8 cellular contexts compared by ENCODE assay signal in the genomic region with DNA sequence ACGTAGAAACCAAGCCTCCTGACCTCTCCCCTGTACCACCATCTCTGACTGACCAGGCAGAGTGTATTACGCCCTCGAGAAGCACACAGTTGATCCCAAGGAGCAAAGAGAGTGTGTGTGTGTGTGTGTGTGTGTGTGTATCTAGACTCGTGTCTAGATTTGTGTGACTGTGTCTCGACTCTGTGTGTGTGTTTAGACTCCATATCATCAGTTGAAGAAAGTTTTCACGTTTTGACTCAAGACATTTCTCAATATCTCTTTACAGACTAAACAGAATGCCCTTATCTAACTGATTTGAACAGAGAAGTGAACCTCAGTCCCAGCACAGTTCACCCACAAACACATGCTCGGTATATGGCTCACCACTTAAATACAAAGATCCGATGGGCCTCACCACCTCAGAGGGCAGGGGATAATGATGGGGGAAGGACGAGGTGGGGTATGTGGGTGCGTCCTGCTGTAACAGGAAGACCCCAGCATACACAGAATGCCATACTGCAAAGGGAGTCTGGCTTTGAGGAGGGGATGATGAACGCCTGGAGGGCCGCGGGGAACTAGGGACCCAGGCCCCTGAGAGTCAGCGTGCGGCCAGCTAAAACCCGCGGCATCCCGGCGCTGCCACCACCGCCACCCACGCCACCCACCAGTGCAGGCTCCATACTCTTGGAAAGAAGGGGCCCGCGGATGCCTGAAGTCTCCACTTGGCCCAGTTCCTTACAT. TPM values are rescaled to one million over a fixed set of nuclear protein-coding genes. Genes with fewer than 3 reads are reported as not detected.
DNase-seq lines count a peak whose midpoint lies in the region; FAIRE-seq and TF ChIP-seq lines count a peak whose summit lies in the region.

No MANE protein-coding gene starts in this region.

- peak; percentile 54 for DNase-seq in NCI-H510A treated with DMSO at 0.1 percent for 48 hours (lab: John Stamatoyannopoulos, UW)
- no peak for DNase-seq in NCI-H510A (lab: John Stamatoyannopoulos, UW)
- peak; percentile 18 for DNase-seq in HCEC 1CT
- DNase-seq in NCI-H82 treated with DMSO at 0.1 percent for 48 hours (lab: John Stamatoyannopoulos, UW; ENCODE audit: unreplicated experiment), result peak; percentile 1
- peak; percentile 54 for DNase-seq in astrocyte of the hippocampus (ENCODE audit: low read depth, low spot score)
- no peak for DNase-seq in keratinocyte (ENCODE audit: low read depth, low spot score)
- peak; percentile 31 to 44 for DNase-seq in stimulated activated CD4-positive, alpha-beta T cell treated with anti-CD3 and anti-CD28 coated beads, Interleukin-2, amount 100 ng/mL, for 24 hours
- no peak for DNase-seq in mucosa of gallbladder (ENCODE audit: low spot score)

- H2AFZ ChIP-seq in keratinocyte (ENCODE audit: control insufficient read depth, low read length), result peak overlapping the region; percentile 90

- peaks cover 2% of the 10 kb centered on the region for H3K9me3 ChIP-seq in keratinocyte (ENCODE audit: control insufficient read depth, low read depth, low read length)

- TF ChIP-seq CTCF in keratinocyte (optimal IDR thresholded peaks at IDR 0.05 in 1 of 3, IDR thresholded peaks at IDR 0.05 in 1 of 3, conservative IDR thresholded peaks at IDR 0.05 in 1 of 3; ENCODE audit: extremely low read depth in 1 of 3, insufficient read depth in 2 of 3, low read length in 3 of 3), result no peak

- H4K20me1 ChIP-seq in keratinocyte (ENCODE audit: control insufficient read depth, extremely low read depth, insufficient read depth, low read length), result no peaks in the 10 kb centered on the region

- peak overlapping the region; percentile 98 for H3K4me2 ChIP-seq in keratinocyte (ENCODE audit: control insufficient read depth, extremely low read depth, insufficient read depth, low read depth, low read length)

- dilution Hi-C loops in keratinocyte (cut with MboI; ENCODE audit: extremely low pct_ligation_motif_present, low sequenced_read_pairs), result no loop called here

- peaks cover 5 to 15% of the 10 kb centered on the region in 2 experiments for H3K36me3 ChIP-seq in keratinocyte (ENCODE audit: control insufficient read depth in 2 of 2, extremely low read depth in 1 of 2, insufficient read depth in 2 of 2, low read length in 2 of 2)

- H3K9ac ChIP-seq in keratinocyte (ENCODE audit: control insufficient read depth, extremely low read depth, insufficient read depth, low read length), result peak overlapping the region; percentile 73

- no peaks in the 10 kb centered on the region for H3K27me3 ChIP-seq in keratinocyte (ENCODE audit: control insufficient read depth, extremely low read depth, insufficient read depth, low read length)

- peak; percentile 20 for FAIRE-seq in keratinocyte (lab: Jason Lieb, UNC)

- peak overlapping the region; percentile 62 to 94 (median 89) for H3K4me3 ChIP-seq in keratinocyte (ENCODE audit: control insufficient read depth in 2 of 3, extremely low read depth in 1 of 3, insufficient read depth in 2 of 3, low read depth in 1 of 3, low read length in 3 of 3)

- no peaks in the 10 kb centered on the region for H3K9me1 ChIP-seq in keratinocyte (ENCODE audit: control insufficient read depth, extremely low read depth, insufficient read depth, low read length)

- peak overlapping the region; percentile 66 for H3K27ac ChIP-seq in keratinocyte (ENCODE audit: control insufficient read depth, insufficient read depth, low read length)

- peaks cover 14% of the 10 kb centered on the region for H3K4me1 ChIP-seq in keratinocyte (ENCODE audit: control insufficient read depth, extremely low read depth, insufficient read depth, low read length)

- peaks cover 32% of the 10 kb centered on the region for H3K79me2 ChIP-seq in keratinocyte (ENCODE audit: control insufficient read depth, insufficient read depth, low read length)

RNA-seq across cellular contexts. Expression of gene ALDH18A1, which starts 0.8 kb away (rescaled TPM):
- 51.0 to 67.3 TPM (median 53.4 TPM) in 3 replicates for polyA plus RNA-seq in keratinocyte
- 37.9 TPM for polyA plus RNA-seq in keratinocyte (2011; ENCODE audit: low read depth)
- 25.5 and 43.8 TPM in 2 replicates for polyA plus RNA-seq in keratinocyte (2011; cell fraction: cytosol; rRNA removed)
- polyA plus RNA-seq in keratinocyte (2011; cell fraction: nucleus; rRNA removed), result 97.8 and 119 TPM in 2 replicates
- polyA plus RNA-seq in keratinocyte (2012; ENCODE audit: low replicate concordance), result 22.9 and 49.5 TPM in 2 replicates
- 88.7 to 94.6 TPM (median 90.3 TPM) in 3 replicates for polyA minus RNA-seq in keratinocyte
- 40.1 TPM for polyA minus RNA-seq in keratinocyte (2011; cell fraction: cytosol; rRNA and poly(A)+ RNA removed)
- polyA minus RNA-seq in keratinocyte (2011; cell fraction: nucleus; rRNA and poly(A)+ RNA removed), result 69.5 and 92.0 TPM in 2 replicates
- total RNA-seq in mucosa of gallbladder, result 95.4 TPM

RNA-seq across cellular contexts. Expression of gene TCTN3, which starts 38.0 kb away (rescaled TPM):
- polyA plus RNA-seq in keratinocyte, result 41.2 to 45.0 TPM (median 43.0 TPM) in 3 replicates
- 6.4 TPM for polyA plus RNA-seq in keratinocyte (2011; ENCODE audit: low read depth)
- polyA plus RNA-seq in keratinocyte (2011; cell fraction: cytosol; rRNA removed), result 25.6 and 42.8 TPM in 2 replicates
- 60.5 and 66.8 TPM in 2 replicates for polyA plus RNA-seq in keratinocyte (2011; cell fraction: nucleus; rRNA removed)
- 19.5 and 27.1 TPM in 2 replicates for polyA plus RNA-seq in keratinocyte (2012; ENCODE audit: low replicate concordance)
- polyA minus RNA-seq in keratinocyte, result 45.9 to 51.6 TPM (median 51.5 TPM) in 3 replicates
- 44.5 TPM for polyA minus RNA-seq in keratinocyte (2011; cell fraction: cytosol; rRNA and poly(A)+ RNA removed)
- 42.4 and 53.4 TPM in 2 replicates for polyA minus RNA-seq in keratinocyte (2011; cell fraction: nucleus; rRNA and poly(A)+ RNA removed)
- 48.0 TPM for total RNA-seq in mucosa of gallbladder

Comparison
In these comparisons a context has a peak if more than half of its experiments do, and no peak if none do; other contexts are left out.
1. DNase-seq: peak in NCI-H510A treated with DMSO at 0.1 percent for 48 hours (single experiment), HCEC 1CT (single experiment), NCI-H82 treated with DMSO at 0.1 percent for 48 hours (single experiment), astrocyte of the hippocampus (single experiment) and stimulated activated CD4-positive, alpha-beta T cell treated with anti-CD3 and anti-CD28 coated beads, Interleukin-2, amount 100 ng/mL, for 24 hours (2 of 2); none in NCI-H510A (single experiment), keratinocyte (single experiment) and mucosa of gallbladder (single experiment).